ENCODE assay signal across 1 cellular context in genomic region chr15:101237161-101237775, GRCh38.
TF ChIP-seq lines count a peak whose summit lies in the region.

No MANE protein-coding gene starts in this region.

TF ChIP-seq in IMR-90, 13 proteins besides CTCF, POLR2A, EP300 and RAD21:
- TF ChIP-seq CEBPB (IDR thresholded peaks at IDR 0.05; ENCODE audit: low read depth, low read length) (peak; percentile 44; the same call in 1 of the 2 replicates), MXI1 (IDR thresholded peaks at IDR 0.05; ENCODE audit: borderline replicate concordance, low read depth, low read length) (no peak), ELK1 (IDR thresholded peaks at IDR 0.05; ENCODE audit: borderline replicate concordance, low read depth, low read length) (no peak)
